Comparison of ENCODE assay signal across 10 cellular contexts in genomic region chr2:154697422-154698237, GRCh38. TPM values are rescaled to one million over a fixed set of nuclear protein-coding genes. Genes with fewer than 3 reads are reported as not detected.
DNase-seq lines count a peak whose midpoint lies in the region; ATAC-seq and TF ChIP-seq lines count a peak whose summit lies in the region.
"Had no signal": no experiment of that assay in that cellular context is flagged by ENCODE, and none has a peak within 500 bp of the region (broad histone marks: within the 10 kb centered on the region; RNA-seq: fewer than 3 reads in every experiment).

No MANE protein-coding gene starts in this region.

- 0 to 3% methylated on average over 1 to 6 of the region's 67 CpGs for WGBS in gastroesophageal sphincter (ENCODE audit: low coverage in 1 of 2), 2 donors

- no peaks in the 10 kb centered on the region for H3K27me3 ChIP-seq in Caco-2 (replicated peaks; ENCODE audit: control insufficient read depth, insufficient read depth, low read length)
- peaks cover 25% of the 10 kb centered on the region for H3K27me3 ChIP-seq in gastroesophageal sphincter

- TF ChIP-seq EP300 in gastroesophageal sphincter (IDR thresholded peaks at IDR 0.05), result no peak

- H3K27me3 Mint-ChIP-seq in Caco-2 (ENCODE audit: insufficient read depth, unreplicated experiment), result peaks cover 25% of the 10 kb centered on the region
- peaks cover 13 to 19% of the 10 kb centered on the region in 2 donors for H3K27me3 Mint-ChIP-seq in natural killer cell treated with Interleukin-12 subunit alpha and Interleukin-12 subunit beta and Interleukin-15 and Interleukin-18, amount 100 ng/mL, for 72 hours
- H3K27me3 Mint-ChIP-seq in activated CD8-positive, alpha-beta T cell treated with anti-CD3 and anti-CD28 coated beads for 36 hours, result peaks cover 27% of the 10 kb centered on the region

- H3K4me1 Mint-ChIP-seq in Caco-2 (ENCODE audit: low read depth, unreplicated experiment), result no peaks in the 10 kb centered on the region
- H3K4me1 Mint-ChIP-seq in natural killer cell treated with Interleukin-12 subunit alpha and Interleukin-12 subunit beta and Interleukin-15 and Interleukin-18, amount 100 ng/mL, for 72 hours (ENCODE audit: low read depth in 2 of 2), result no peaks in the 10 kb centered on the region
- peaks cover 3% of the 10 kb centered on the region for H3K4me1 Mint-ChIP-seq in activated CD8-positive, alpha-beta T cell treated with anti-CD3 and anti-CD28 coated beads for 36 hours (ENCODE audit: low read depth)

- POLR2A ChIA-PET in Caco-2 (lab: Charles Lee), result no interaction called here
- POLR2A ChIA-PET in activated CD8-positive, alpha-beta T cell treated with anti-CD3 and anti-CD28 coated beads for 36 hours (lab: Charles Lee), result interaction anchor here (0.5 kb wide), 1 partner anchor 1266 kb away, joined by 3 read pairs; no protein-coding TSS in a partner anchor

- no peak for TF ChIP-seq POLR2A in gastroesophageal sphincter (IDR thresholded peaks at IDR 0.05)

- H3K4me1 ChIP-seq in Caco-2 (0 out of 2 replicates have a peak, but pooled peaks cover 6% of the 10 kb centered on the region), gastroesophageal sphincter (peaks cover 0 to 25% (median 7%) of the 10 kb centered on the region in 3 donors)

- TF ChIP-seq CTCF in Caco-2 (IDR thresholded peaks at IDR 0.05; ENCODE audit: insufficient read depth in 1 of 2, low read depth in 1 of 2, low read length in 1 of 2, severe bottlenecking in 1 of 2, unreplicated experiment in 1 of 2) (no peak), gastroesophageal sphincter (IDR thresholded peaks at IDR 0.05) (no peak)
- TF ChIP-seq CTCF in activated CD8-positive, alpha-beta T cell treated with anti-CD3 and anti-CD28 coated beads for 36 hours (IDR thresholded peaks at IDR 0.05), result no peak

- no peaks in the 10 kb centered on the region for H3K9me3 ChIP-seq in Caco-2
- no peaks in the 10 kb centered on the region for H3K9me3 ChIP-seq in gastroesophageal sphincter

- peak overlapping the region; percentile 25 for H3K4me3 ChIP-seq in Caco-2 (ENCODE audit: low read depth, low read length)
- H3K4me3 ChIP-seq in gastroesophageal sphincter, result peak overlapping the region; percentile 26 to 58

- no peaks in the 10 kb centered on the region for H3K36me3 Mint-ChIP-seq in Caco-2 (ENCODE audit: insufficient read depth, unreplicated experiment)
- H3K36me3 Mint-ChIP-seq in natural killer cell treated with Interleukin-12 subunit alpha and Interleukin-12 subunit beta and Interleukin-15 and Interleukin-18, amount 100 ng/mL, for 72 hours, result peaks cover 10% of the 10 kb centered on the region
- H3K36me3 Mint-ChIP-seq in activated CD8-positive, alpha-beta T cell treated with anti-CD3 and anti-CD28 coated beads for 36 hours (ENCODE audit: low read depth), result no peaks in the 10 kb centered on the region

- CTCF ChIA-PET in Caco-2 (lab: Charles Lee), result no interaction called here
- CTCF ChIA-PET in activated CD8-positive, alpha-beta T cell treated with anti-CD3 and anti-CD28 coated beads for 36 hours (lab: Charles Lee), result no interaction called here

- no peak overlapping the region for H3K27ac Mint-ChIP-seq in Caco-2 (ENCODE audit: unreplicated experiment)
- H3K27ac Mint-ChIP-seq in natural killer cell treated with Interleukin-12 subunit alpha and Interleukin-12 subunit beta and Interleukin-15 and Interleukin-18, amount 100 ng/mL, for 72 hours, result no peak overlapping the region
- no peak overlapping the region for H3K27ac Mint-ChIP-seq in activated CD8-positive, alpha-beta T cell treated with anti-CD3 and anti-CD28 coated beads for 36 hours

- peaks cover 9% of the 10 kb centered on the region for H3K9me3 Mint-ChIP-seq in Caco-2 (ENCODE audit: unreplicated experiment)
- H3K9me3 Mint-ChIP-seq in natural killer cell treated with Interleukin-12 subunit alpha and Interleukin-12 subunit beta and Interleukin-15 and Interleukin-18, amount 100 ng/mL, for 72 hours, result peaks cover 3% of the 10 kb centered on the region
- peaks cover 5% of the 10 kb centered on the region for H3K9me3 Mint-ChIP-seq in activated CD8-positive, alpha-beta T cell treated with anti-CD3 and anti-CD28 coated beads for 36 hours

- DNase-seq in Caco-2 (peak in 1 of 2 experiments; percentile 15), NCI-H446 treated with DMSO at 0.1 percent for 48 hours (lab: John Stamatoyannopoulos, UW) (peak; percentile 74), occipital lobe (lab: John Stamatoyannopoulos, UW) (peak; percentile 58)
- no peak for DNase-seq in natural killer cell treated with Interleukin-12 subunit alpha and Interleukin-12 subunit beta and Interleukin-15 and Interleukin-18, amount 100 ng/mL, for 72 hours (ENCODE audit: low spot score)
- DNase-seq in activated CD8-positive, alpha-beta T cell treated with anti-CD3 and anti-CD28 coated beads for 36 hours, result no peak

- ATAC-seq in gastroesophageal sphincter (peak; percentile 45), HG03159 (IDR thresholded peaks at IDR 0.05; ENCODE audit: unreplicated experiment) (no peak), GM21526 (IDR thresholded peaks at IDR 0.05; ENCODE audit: low FRiP score, unreplicated experiment) (no peak)
- ATAC-seq in natural killer cell treated with Interleukin-12 subunit alpha and Interleukin-12 subunit beta and Interleukin-15 and Interleukin-18, amount 100 ng/mL, for 72 hours, result no peak
- no peak for ATAC-seq in activated CD8-positive, alpha-beta T cell treated with anti-CD3 and anti-CD28 coated beads for 36 hours

- H3K27ac ChIP-seq in gastroesophageal sphincter, result peak overlapping the region in 2 of 4 donors; percentile 53 to 70

- no TSS peak for BruUV-seq in Caco-2 (replicated peaks; lab: Mats Ljungman, UMichigan)

- H3K4me3 Mint-ChIP-seq in Caco-2 (ENCODE audit: unreplicated experiment), result peak overlapping the region; percentile 68
- no peak overlapping the region for H3K4me3 Mint-ChIP-seq in natural killer cell treated with Interleukin-12 subunit alpha and Interleukin-12 subunit beta and Interleukin-15 and Interleukin-18, amount 100 ng/mL, for 72 hours
- H3K4me3 Mint-ChIP-seq in activated CD8-positive, alpha-beta T cell treated with anti-CD3 and anti-CD28 coated beads for 36 hours, result no peak overlapping the region

- H3K36me3 ChIP-seq in Caco-2 (ENCODE audit: control insufficient read depth, insufficient read depth, low read length), result no peaks in the 10 kb centered on the region
- H3K36me3 ChIP-seq in gastroesophageal sphincter, result no peaks in the 10 kb centered on the region

- intact Hi-C loops in Caco-2 (cut with micrococcal nuclease; ENCODE audit: unreplicated experiment), result no loop called here
- intact Hi-C loops in activated CD8-positive, alpha-beta T cell treated with anti-CD3 and anti-CD28 coated beads for 36 hours (cut with micrococcal nuclease), result no loop called here

RNA-seq across cellular contexts. Expression of gene KCNJ3, which starts 0.9 kb away (rescaled TPM):
- total RNA-seq in Caco-2 (2022), result not detected in 2 replicates
- 1 to 10 TPM in 3 of 4 donors, under 1 TPM in 1; 0.94 to 5.3 (median 1.5) TPM for total RNA-seq in gastroesophageal sphincter
- total RNA-seq in occipital lobe, result 22.8 TPM
- not detected for total RNA-seq in natural killer cell treated with Interleukin-12 subunit alpha and Interleukin-12 subunit beta and Interleukin-15 and Interleukin-18, amount 100 ng/mL, for 72 hours
- total RNA-seq in activated CD8-positive, alpha-beta T cell treated with anti-CD3 and anti-CD28 coated beads for 36 hours, result not detected
- total RNA-seq: pulmonary artery endothelial cell; T-helper 1 cell treated with Interleukin-12 subunit alpha and Interleukin-12 subunit beta and Interleukin-4 antibody, amounts not matched to agents 30 ng/mL and 1 ng/mL, for 36 hours had no signal

Comparison
In these comparisons a context has a peak if more than half of its experiments do, and no peak if none do; other contexts are left out.
1. DNase-seq: peak in NCI-H446 treated with DMSO at 0.1 percent for 48 hours (single experiment) and occipital lobe (single experiment); none in natural killer cell treated with Interleukin-12 subunit alpha and Interleukin-12 subunit beta and Interleukin-15 and Interleukin-18, amount 100 ng/mL, for 72 hours (single experiment) and activated CD8-positive, alpha-beta T cell treated with anti-CD3 and anti-CD28 coated beads for 36 hours (single experiment).